ENCODE assay signal across 13 cellular contexts in the genomic region with DNA sequence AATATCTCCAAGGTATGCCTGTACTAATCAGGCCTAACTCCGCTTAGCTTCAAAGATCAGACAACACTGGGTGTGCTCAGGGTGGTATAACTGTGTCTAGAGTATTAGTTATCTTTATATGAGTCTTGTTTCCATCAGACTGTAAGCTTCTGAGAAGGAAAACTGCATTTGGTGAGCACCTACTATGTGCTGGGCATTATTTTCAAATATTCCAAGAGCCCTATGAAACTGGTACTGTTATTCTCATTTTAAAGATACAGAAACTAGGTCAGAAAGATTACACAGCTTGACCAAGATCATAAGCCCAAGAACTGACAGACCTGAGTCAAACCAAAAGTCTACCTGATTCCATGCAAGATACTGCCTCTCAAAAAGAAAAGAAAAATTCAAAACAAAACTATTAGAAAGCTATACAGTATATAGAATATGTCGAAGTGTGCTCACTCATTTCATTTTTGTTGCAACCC. TPM values are rescaled to one million over a fixed set of nuclear protein-coding genes. Genes with fewer than 3 reads are reported as not detected.
A peak's percentile ranks its signal among the peaks of the same experiment; 100 is the strongest.
DNase-seq lines count a peak whose midpoint lies in the region; ATAC-seq and TF ChIP-seq lines count a peak whose summit lies in the region.
"Had no signal": no experiment of that assay in that cellular context is flagged by ENCODE, and none has a peak within 500 bp of the region (broad histone marks: within the 10 kb centered on the region; RNA-seq: fewer than 3 reads in every experiment).

No MANE protein-coding gene starts in this region.

- peak overlapping the region; percentile 26 to 68 for H3K4me3 Mint-ChIP-seq in activated T-cell treated with anti-CD3 and anti-CD28 coated beads, Interleukin-2, amount 50 U/mL, for 72 hours
- no peak overlapping the region for H3K4me3 Mint-ChIP-seq in stimulated activated effector memory CD8-positive, alpha-beta T cell treated with anti-CD3 and anti-CD28 coated beads, Interleukin-12 subunit alpha, Interleukin-12 subunit beta, amount 100 ng/mL, for 72 hours

- H4K20me1 ChIP-seq in PC-9 (ENCODE audit: insufficient read depth) = no peaks in the 10 kb centered on the region

- H2AFZ ChIP-seq in PC-9 = no peak overlapping the region

- H3K36me3 Mint-ChIP-seq in activated T-cell treated with anti-CD3 and anti-CD28 coated beads, Interleukin-2, amount 50 U/mL, for 72 hours (ENCODE audit: insufficient read depth in 2 of 2) = peaks cover 0 to 3% of the 10 kb centered on the region in 2 donors
- peaks cover 6% of the 10 kb centered on the region for H3K36me3 Mint-ChIP-seq in stimulated activated effector memory CD8-positive, alpha-beta T cell treated with anti-CD3 and anti-CD28 coated beads, Interleukin-12 subunit alpha, Interleukin-12 subunit beta, amount 100 ng/mL, for 72 hours

- H3K4me1 Mint-ChIP-seq in activated T-cell treated with anti-CD3 and anti-CD28 coated beads, Interleukin-2, amount 50 U/mL, for 72 hours (ENCODE audit: low read depth) = peaks cover 60% of the 10 kb centered on the region
- H3K4me1 Mint-ChIP-seq in stimulated activated effector memory CD8-positive, alpha-beta T cell treated with anti-CD3 and anti-CD28 coated beads, Interleukin-12 subunit alpha, Interleukin-12 subunit beta, amount 100 ng/mL, for 72 hours = peaks cover 52% of the 10 kb centered on the region

- no peak overlapping the region for H3K27ac ChIP-seq in right cardiac atrium (ENCODE audit: low read length)
- no peak overlapping the region for H3K27ac ChIP-seq in PC-9

- peak overlapping the region; percentile 82 for H3K27ac Mint-ChIP-seq in activated T-cell treated with anti-CD3 and anti-CD28 coated beads, Interleukin-2, amount 50 U/mL, for 72 hours
- H3K27ac Mint-ChIP-seq in stimulated activated effector memory CD8-positive, alpha-beta T cell treated with anti-CD3 and anti-CD28 coated beads, Interleukin-12 subunit alpha, Interleukin-12 subunit beta, amount 100 ng/mL, for 72 hours = peak overlapping the region; percentile 13

- 98% methylated on average over 2 of the region's 2 CpGs for WGBS in right cardiac atrium

- ATAC-seq in activated T-cell treated with anti-CD3 and anti-CD28 coated beads, Interleukin-2, amount 50 U/mL, for 72 hours (replicated peaks in 1 of 2) = peak; percentile 94 to 96
- ATAC-seq in GM21619 (IDR thresholded peaks at IDR 0.05; ENCODE audit: unreplicated experiment) (peak; percentile 78), HG03196 (IDR thresholded peaks at IDR 0.05; ENCODE audit: unreplicated experiment) (peak; percentile 60), right cardiac atrium (no peak)
- ATAC-seq in stimulated activated effector memory CD8-positive, alpha-beta T cell treated with anti-CD3 and anti-CD28 coated beads, Interleukin-12 subunit alpha, Interleukin-12 subunit beta, amount 100 ng/mL, for 72 hours = peak; percentile 96
- ATAC-seq: Panc1 had no signal

- BruUV-seq in PC-9 (replicated peaks; lab: Mats Ljungman, UMichigan) = no TSS peak

- POLR2A ChIA-PET in PC-9 (lab: Charles Lee; ENCODE audit: unreplicated experiment) = no interaction called here

- H3K4me1 ChIP-seq in right cardiac atrium (ENCODE audit: control insufficient read depth, insufficient read depth, low read length) (no peaks in the 10 kb centered on the region), PC-9 (replicated peaks; ENCODE audit: insufficient read depth) (no peaks in the 10 kb centered on the region)

- no peaks in the 10 kb centered on the region for H3F3A ChIP-seq in PC-9 (ENCODE audit: insufficient read depth, low read depth)

- no peaks in the 10 kb centered on the region for H3K9me2 ChIP-seq in PC-9 (ENCODE audit: insufficient read depth)

- H3K27me3 Mint-ChIP-seq in activated T-cell treated with anti-CD3 and anti-CD28 coated beads, Interleukin-2, amount 50 U/mL, for 72 hours (ENCODE audit: low read depth) = no peaks in the 10 kb centered on the region

- H3K36me3 ChIP-seq in PC-9 (ENCODE audit: low read depth) = no peaks in the 10 kb centered on the region

- H3K4me2 ChIP-seq in PC-9 = no peak overlapping the region

- H3K4me3 ChIP-seq in right cardiac atrium (ENCODE audit: low read length) (no peak overlapping the region), PC-9 (no peak overlapping the region)

- H3K27me3 ChIP-seq in right cardiac atrium (ENCODE audit: control insufficient read depth, insufficient read depth) (no peaks in the 10 kb centered on the region), PC-9 (ENCODE audit: insufficient read depth, low read depth) (no peaks in the 10 kb centered on the region)

- peak in 1 of 2 donors; percentile 22 for DNase-seq in activated T-cell treated with anti-CD3 and anti-CD28 coated beads, Interleukin-2, amount 50 U/mL, for 72 hours
- no peak for DNase-seq in activated T-cell treated with anti-CD3 and anti-CD28 coated beads, Interleukin-2, amount 50 U/mL, for 48 hours
- DNase-seq in stimulated activated effector memory CD8-positive, alpha-beta T cell treated with anti-CD3 and anti-CD28 coated beads, Interleukin-12 subunit alpha, Interleukin-12 subunit beta, amount 100 ng/mL, for 72 hours (ENCODE audit: low spot score in 2 of 2) = no peak
- DNase-seq in right cardiac atrium (no peak), PC-9 (no peak), pons (ENCODE audit: low spot score) (no peak)
- DNase-seq: central memory CD4-positive, alpha-beta T cell; GDM1; NCI-H1930; T1000 had no signal

- H3K79me2 ChIP-seq in PC-9 (ENCODE audit: low read depth) = peaks cover 45% of the 10 kb centered on the region

- intact Hi-C loops in right cardiac atrium (cut with DNase I) (no loop called here), PC-9 (cut with micrococcal nuclease; ENCODE audit: unreplicated experiment) (no loop called here)

- peaks cover 0 to 1% of the 10 kb centered on the region in 2 donors for H3K9me3 Mint-ChIP-seq in activated T-cell treated with anti-CD3 and anti-CD28 coated beads, Interleukin-2, amount 50 U/mL, for 72 hours
- H3K9me3 Mint-ChIP-seq in stimulated activated effector memory CD8-positive, alpha-beta T cell treated with anti-CD3 and anti-CD28 coated beads, Interleukin-12 subunit alpha, Interleukin-12 subunit beta, amount 100 ng/mL, for 72 hours = no peaks in the 10 kb centered on the region

- no peaks in the 10 kb centered on the region for H3K9me3 ChIP-seq in right cardiac atrium (ENCODE audit: control insufficient read depth, low read length)
- H3K9me3 ChIP-seq in PC-9 (ENCODE audit: insufficient read depth, low read depth) = no peaks in the 10 kb centered on the region

- TF ChIP-seq CTCF in PC-9 (conservative IDR thresholded peaks at IDR 0.05) = no peak

- CTCF ChIA-PET in PC-9 (lab: Charles Lee) = interaction anchor here (0.8 kb wide), 1 partner anchor 36 kb away, joined by 8 read pairs; no protein-coding TSS in a partner anchor

RNA-seq across cellular contexts. Expression of a gene that starts 44.4 kb away (rescaled TPM):
- 10 to 100 TPM; 46.3 to 56.6 TPM for total RNA-seq in activated T-cell treated with anti-CD3 and anti-CD28 coated beads, Interleukin-2, amount 50 U/mL, for 72 hours
- 10 to 100 TPM; 22.1 to 29.9 (median 23.8) TPM for total RNA-seq in right cardiac atrium
- 14.4 TPM for polyA plus RNA-seq in right cardiac atrium
- total RNA-seq in PC-9 (2021) = 77.4 and 84.5 TPM in 2 replicates

Comparison
In these comparisons a context has a peak if more than half of its experiments do, and no peak if none do; other contexts are left out.
1. ATAC-seq: peak in activated T-cell treated with anti-CD3 and anti-CD28 coated beads, Interleukin-2, amount 50 U/mL, for 72 hours (2 of 2), GM21619 (single experiment), HG03196 (single experiment) and stimulated activated effector memory CD8-positive, alpha-beta T cell treated with anti-CD3 and anti-CD28 coated beads, Interleukin-12 subunit alpha, Interleukin-12 subunit beta, amount 100 ng/mL, for 72 hours (single experiment); none in right cardiac atrium (0 of 2).